23 cellular contexts compared by ENCODE assay signal in genomic region chr9:33272061-33272460, GRCh38. TPM values are rescaled to one million over a fixed set of nuclear protein-coding genes. Genes with fewer than 3 reads are reported as not detected.
DNase-seq lines count a peak whose midpoint lies in the region; ATAC-seq and TF ChIP-seq lines count a peak whose summit lies in the region.
"Had no signal": no experiment of that assay in that cellular context is flagged by ENCODE, and none has a peak within 500 bp of the region (broad histone marks: within the 10 kb centered on the region; RNA-seq: fewer than 3 reads in every experiment).

No MANE protein-coding gene starts in this region.

- peak overlapping the region; percentile 61 for H3K27ac ChIP-seq in colonic mucosa

- H3K4me1 ChIP-seq in colonic mucosa: peaks cover 6% of the 10 kb centered on the region

- H3K4me3 Mint-ChIP-seq in T-helper 1 cell treated with Interleukin-12 subunit alpha and Interleukin-12 subunit beta and Interleukin-4 antibody, amounts not matched to agents 30 μg/mL and 1 μg/mL, for 36 hours: no peak overlapping the region
- no peak overlapping the region for H3K4me3 Mint-ChIP-seq in progenitor cell of endocrine pancreas (ENCODE audit: low read depth)
- H3K4me3 Mint-ChIP-seq: activated naive CD4-positive, alpha-beta T cell treated with anti-CD3 and anti-CD28 coated beads for 36 hours; B cell; endodermal cell had no signal

- H3K27me3 Mint-ChIP-seq in T-helper 1 cell treated with Interleukin-12 subunit alpha and Interleukin-12 subunit beta and Interleukin-4 antibody, amounts not matched to agents 30 μg/mL and 1 μg/mL, for 36 hours (ENCODE audit: low read depth): no peaks in the 10 kb centered on the region
- no peaks in the 10 kb centered on the region for H3K27me3 Mint-ChIP-seq in progenitor cell of endocrine pancreas
- H3K27me3 Mint-ChIP-seq: B cell had no signal

- no peak overlapping the region for H3K9ac ChIP-seq in colonic mucosa (ENCODE audit: low read depth in 2 of 2, low read length in 2 of 2)

- no peaks in the 10 kb centered on the region for H3K9me3 Mint-ChIP-seq in T-helper 1 cell treated with Interleukin-12 subunit alpha and Interleukin-12 subunit beta and Interleukin-4 antibody, amounts not matched to agents 30 μg/mL and 1 μg/mL, for 36 hours
- H3K9me3 Mint-ChIP-seq in progenitor cell of endocrine pancreas (ENCODE audit: low read depth): no peaks in the 10 kb centered on the region
- H3K9me3 Mint-ChIP-seq: activated naive CD4-positive, alpha-beta T cell treated with anti-CD3 and anti-CD28 coated beads for 36 hours; endodermal cell had no signal

- peak overlapping the region; percentile 9 for H3K27ac Mint-ChIP-seq in T-helper 1 cell treated with Interleukin-12 subunit alpha and Interleukin-12 subunit beta and Interleukin-4 antibody, amounts not matched to agents 30 μg/mL and 1 μg/mL, for 36 hours
- H3K27ac Mint-ChIP-seq in progenitor cell of endocrine pancreas: peak overlapping the region; percentile 24
- H3K27ac Mint-ChIP-seq: activated naive CD4-positive, alpha-beta T cell treated with anti-CD3 and anti-CD28 coated beads for 36 hours; B cell; endodermal cell had no signal

- no peak for TF ChIP-seq EP300 in Ishikawa (IDR thresholded peaks at IDR 0.05; ENCODE audit: borderline replicate concordance)

- H3K4me3 ChIP-seq in colonic mucosa: no peak overlapping the region

- TF ChIP-seq CTCF in colonic mucosa (IDR thresholded peaks at IDR 0.05): no peak
- no peak for TF ChIP-seq CTCF in progenitor cell of endocrine pancreas (IDR thresholded peaks at IDR 0.05; ENCODE audit: unreplicated experiment)

- intact Hi-C loops in colonic mucosa (cut with DNase I): no loop called here

- peaks cover 50% of the 10 kb centered on the region for H3K36me3 Mint-ChIP-seq in T-helper 1 cell treated with Interleukin-12 subunit alpha and Interleukin-12 subunit beta and Interleukin-4 antibody, amounts not matched to agents 30 μg/mL and 1 μg/mL, for 36 hours (ENCODE audit: low read depth)
- peaks cover 10% of the 10 kb centered on the region for H3K36me3 Mint-ChIP-seq in progenitor cell of endocrine pancreas (ENCODE audit: insufficient read depth)

- DNase-seq in T-helper 1 cell: no peak
- peak; percentile 65 for DNase-seq in colonic mucosa
- DNase-seq in progenitor cell of endocrine pancreas (ENCODE audit: low spot score, unreplicated experiment): no peak
- no peak for DNase-seq in DMS 273 (lab: John Stamatoyannopoulos, UW; ENCODE audit: unreplicated experiment)
- no peak for DNase-seq in iPS-NIHi7 (ENCODE audit: extremely low spot score)
- DNase-seq: 8988T; activated naive CD4-positive, alpha-beta T cell treated with anti-CD3 and anti-CD28 coated beads for 36 hours; activated T-cell treated with anti-CD3 and anti-CD28 coated beads for 4 hours; endodermal cell; NCI-H524 treated with DMSO at 0.1 percent for 48 hours; stimulated activated CD4-positive, alpha-beta T cell treated with anti-CD3 and anti-CD28 coated beads, Interleukin-12 subunit alpha, Interleukin-12 subunit beta, amount 100 ng/mL, for 4 hours had no signal

- H3K9me3 ChIP-seq in colonic mucosa: no peaks in the 10 kb centered on the region

- H3K27me3 ChIP-seq in colonic mucosa: no peaks in the 10 kb centered on the region

- TF ChIP-seq RAD21 in Ishikawa (IDR thresholded peaks at IDR 0.05; ENCODE audit: low read depth): no peak

- no peak for ATAC-seq in HG03571 (IDR thresholded peaks at IDR 0.05; ENCODE audit: unreplicated experiment)
- ATAC-seq: HCT116, SK-N-SH treated with all-trans-retinoic acid at 6 μM for 48 hours had no signal

- H3K4me1 Mint-ChIP-seq in T-helper 1 cell treated with Interleukin-12 subunit alpha and Interleukin-12 subunit beta and Interleukin-4 antibody, amounts not matched to agents 30 μg/mL and 1 μg/mL, for 36 hours (ENCODE audit: low read depth): peaks cover 24% of the 10 kb centered on the region
- H3K4me1 Mint-ChIP-seq in progenitor cell of endocrine pancreas (ENCODE audit: low read depth): no peaks in the 10 kb centered on the region

- peaks cover 19% of the 10 kb centered on the region for H3K36me3 ChIP-seq in colonic mucosa

TF ChIP-seq in Ishikawa, 13 proteins besides CTCF, POLR2A, EP300 and RAD21:
- TF ChIP-seq YY1 (IDR thresholded peaks at IDR 0.05; ENCODE audit: low read depth) (peak; percentile 37; the same call in 1 of the 2 replicates), EGR1 (IDR thresholded peaks at IDR 0.05) (no peak)

RNA-seq across cellular contexts. Expression of gene CHMP5, which starts 7.2 kb away (rescaled TPM):
- total RNA-seq in colonic mucosa (10 to 100 TPM; 60.3 to 97.0 TPM), progenitor cell of endocrine pancreas (43.3 and 48.9 TPM in 2 replicates)

RNA-seq across cellular contexts. Expression of gene BAG1, which starts 7.6 kb away (rescaled TPM):
- total RNA-seq in colonic mucosa (100 to 1,000 TPM; 117 to 122 TPM), progenitor cell of endocrine pancreas (67.7 and 71.5 TPM in 2 replicates)

RNA-seq across cellular contexts. Expression of gene NFX1, which starts 18.3 kb away (rescaled TPM):
- total RNA-seq in colonic mucosa: 10 to 100 TPM; 27.6 to 31.3 TPM
- 29.4 and 32.0 TPM in 2 replicates for total RNA-seq in progenitor cell of endocrine pancreas

RNA-seq across cellular contexts. Expression of gene SPINK4, which starts 32.1 kb away (rescaled TPM):
- total RNA-seq in colonic mucosa: 100 to 1,000 TPM; 212 to 214 TPM
- total RNA-seq in progenitor cell of endocrine pancreas: 0.91 TPM in 1 of 2 replicates, not detected in the other
- total RNA-seq: activated naive CD4-positive, alpha-beta T cell treated with anti-CD3 and anti-CD28 coated beads for 36 hours; astrocyte; B cell; cerebellum; fibroblast of lung; G401; glomerular endothelial cell; ureter had no signal
